ENCODE assay signal across 22 cellular contexts in the genomic region with DNA sequence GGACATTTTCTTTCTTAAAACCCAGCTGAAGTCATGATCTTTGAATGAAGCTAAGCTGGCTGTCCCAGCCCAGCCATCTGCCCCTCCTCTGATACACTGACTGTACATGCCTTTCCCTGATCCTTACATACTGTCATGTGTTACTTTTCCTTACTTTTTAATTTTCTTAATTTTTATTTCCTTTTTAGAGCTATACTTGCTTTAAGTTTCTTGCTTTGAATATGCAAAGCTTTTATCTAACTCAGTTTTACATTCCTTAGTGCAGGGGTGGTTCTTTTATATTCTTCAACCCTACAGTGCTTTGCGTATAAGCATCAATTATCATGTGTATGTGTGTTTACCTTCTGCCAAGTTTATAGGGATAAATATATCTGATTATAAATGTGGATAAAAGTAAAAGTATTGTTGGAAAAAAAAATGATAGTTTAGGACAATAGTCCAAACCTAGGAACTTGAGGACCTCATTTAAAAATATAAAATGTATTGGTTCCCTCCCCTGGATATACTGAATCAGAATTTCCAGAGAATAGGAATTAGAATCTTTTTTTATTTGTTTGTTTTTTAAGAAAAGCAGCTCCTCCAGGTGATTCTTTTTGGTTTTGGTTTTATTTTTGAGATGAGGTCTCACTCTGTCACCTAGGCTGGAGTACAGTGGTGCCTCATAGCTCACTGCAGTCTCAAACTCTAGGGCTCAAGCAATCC. TPM values are rescaled to one million over a fixed set of nuclear protein-coding genes. Genes with fewer than 3 reads are reported as not detected.
DNase-seq lines count a peak whose midpoint lies in the region; ATAC-seq, FAIRE-seq and TF ChIP-seq lines count a peak whose summit lies in the region.
"Had no signal": no experiment of that assay in that cellular context is flagged by ENCODE, and none has a peak within 500 bp of the region (broad histone marks: within the 10 kb centered on the region; RNA-seq: fewer than 3 reads in every experiment).

No MANE protein-coding gene starts in this region.

- CTCF ChIA-PET in CD8-positive, alpha-beta T cell (lab: Charles Lee): no interaction called here
- CTCF ChIA-PET in K562 (lab: Yijun Ruan, JAX; ENCODE audit: low intra/inter-chr PET ratio) (no interaction called here), OCI-LY7 (lab: Charles Lee; ENCODE audit: unreplicated experiment) (no interaction called here)

- no peaks in the 10 kb centered on the region for H3K4me1 ChIP-seq in CD8-positive, alpha-beta T cell (ENCODE audit: insufficient read depth, low read length)
- H3K4me1 ChIP-seq in K562 (replicated peaks in 1 of 2; ENCODE audit: control insufficient read depth in 2 of 2, insufficient read depth in 2 of 2, low read length in 2 of 2): no peaks in the 10 kb centered on the region
- no peaks in the 10 kb centered on the region for H3K4me1 ChIP-seq in OCI-LY7 (ENCODE audit: insufficient read depth, low read length, poor library complexity, severe bottlenecking)
- H3K4me1 ChIP-seq: BE2C, Caco-2 had no signal

- peaks cover 77% of the 10 kb centered on the region for H3K36me3 Mint-ChIP-seq in activated T-cell treated with anti-CD3 and anti-CD28 coated beads, Interleukin-2, amount 50 U/mL, for 24 hours (ENCODE audit: low read depth)
- H3K36me3 Mint-ChIP-seq in activated T-cell treated with anti-CD3 and anti-CD28 coated beads, Interleukin-2, amount 50 U/mL, for 4 hours (ENCODE audit: insufficient read depth): peaks cover 47% of the 10 kb centered on the region
- H3K36me3 Mint-ChIP-seq in CD8-positive, alpha-beta T cell: peaks cover 68% of the 10 kb centered on the region

- H3K4me3 Mint-ChIP-seq in activated T-cell treated with anti-CD3 and anti-CD28 coated beads, Interleukin-2, amount 50 U/mL, for 24 hours: no peak overlapping the region
- no peak overlapping the region for H3K4me3 Mint-ChIP-seq in activated T-cell treated with anti-CD3 and anti-CD28 coated beads, Interleukin-2, amount 50 U/mL, for 4 hours
- no peak overlapping the region for H3K4me3 Mint-ChIP-seq in CD8-positive, alpha-beta T cell
- H3K4me3 Mint-ChIP-seq: CD4-positive, CD25-positive, alpha-beta regulatory T cell had no signal

- H3K9me2 ChIP-seq in OCI-LY7 (ENCODE audit: insufficient read depth, low read length): no peaks in the 10 kb centered on the region

- TF ChIP-seq EP300 in K562 (IDR thresholded peaks at IDR 0.05; ENCODE audit: low read length): no peak

- no peak for ATAC-seq in activated T-cell treated with anti-CD3 and anti-CD28 coated beads, Interleukin-2, amount 50 U/mL, for 4 hours
- ATAC-seq in CD8-positive, alpha-beta T cell: no peak
- ATAC-seq in K562: no peak; the same call in 2 of the 3 replicates

- no peaks in the 10 kb centered on the region for H3K9me3 ChIP-seq in CD8-positive, alpha-beta T cell (ENCODE audit: low read length)
- no peaks in the 10 kb centered on the region for H3K9me3 ChIP-seq in K562 (replicated peaks; ENCODE audit: control insufficient read depth, insufficient read depth, low read depth, low read length)
- no peaks in the 10 kb centered on the region for H3K9me3 ChIP-seq in OCI-LY7 (ENCODE audit: low read length)
- H3K9me3 ChIP-seq: BE2C, Caco-2, HAP-1 had no signal

- POLR2A ChIA-PET in CD8-positive, alpha-beta T cell (lab: Charles Lee): interaction anchor here (1.2 kb wide), 1 partner anchor 20 kb away, joined by 3 read pairs; no protein-coding TSS in a partner anchor
- POLR2A ChIA-PET in K562 (lab: Yijun Ruan, JAX) (no interaction called here), OCI-LY7 (lab: Charles Lee) (interaction anchor here (1.6 kb wide), 1 partner anchor 15 kb away, joined by 9 read pairs; no protein-coding TSS in a partner anchor)

- BruUV-seq in K562 (replicated peaks; lab: Mats Ljungman, UMichigan) (TSS peak; percentile 4), OCI-LY7 (replicated peaks; lab: Mats Ljungman, UMichigan) (no TSS peak)

- H3K4me2 ChIP-seq in K562 (ENCODE audit: insufficient read depth, low read length) (no peak overlapping the region), OCI-LY7 (ENCODE audit: low read length) (no peak overlapping the region)

- H4K20me1 ChIP-seq in K562 (replicated peaks; ENCODE audit: control insufficient read depth, insufficient read depth, low read length) (no peaks in the 10 kb centered on the region), OCI-LY7 (ENCODE audit: insufficient read depth, low read length) (no peaks in the 10 kb centered on the region)

- H3K36me3 ChIP-seq in CD8-positive, alpha-beta T cell (ENCODE audit: insufficient read depth, low read length): peaks cover 37% of the 10 kb centered on the region
- H3K36me3 ChIP-seq in K562 (ENCODE audit: control insufficient read depth, insufficient read depth, low read length) (peaks cover 76% of the 10 kb centered on the region), OCI-LY7 (ENCODE audit: insufficient read depth, low read length) (peaks cover 77% of the 10 kb centered on the region)

- H3K4me1 Mint-ChIP-seq in activated T-cell treated with anti-CD3 and anti-CD28 coated beads, Interleukin-2, amount 50 U/mL, for 24 hours (ENCODE audit: low read depth): peaks cover 3% of the 10 kb centered on the region
- H3K4me1 Mint-ChIP-seq in activated T-cell treated with anti-CD3 and anti-CD28 coated beads, Interleukin-2, amount 50 U/mL, for 4 hours (ENCODE audit: low read depth): no peaks in the 10 kb centered on the region
- H3K4me1 Mint-ChIP-seq in CD8-positive, alpha-beta T cell (ENCODE audit: low read depth): peaks cover 6% of the 10 kb centered on the region

- no peak for TF ChIP-seq CTCF in CD8-positive, alpha-beta T cell (IDR thresholded peaks at IDR 0.05)
- no peak for TF ChIP-seq CTCF in K562 (IDR thresholded peaks at IDR 0.05 in 2 of 3, conservative IDR thresholded peaks at IDR 0.05 in 1 of 3; ENCODE audit: insufficient read depth in 2 of 3, low read depth in 1 of 3, low read length in 3 of 3)
- TF ChIP-seq CTCF in OCI-LY7 (conservative IDR thresholded peaks at IDR 0.05; ENCODE audit: low read length): no peak

- H2AFZ ChIP-seq in K562 (ENCODE audit: low read depth, low read length) (no peak overlapping the region), OCI-LY7 (ENCODE audit: low read length) (no peak overlapping the region)
- H2AFZ ChIP-seq: GM23248 had no signal

- no peak overlapping the region for H3K9ac ChIP-seq in K562 (ENCODE audit: insufficient read depth in 1 of 2, low read depth in 2 of 2, low read length in 2 of 2)
- H3K9ac ChIP-seq: GM23248 had no signal

- TF ChIP-seq POLR2A in K562 (conservative IDR thresholded peaks at IDR 0.05): no peak

- FAIRE-seq in K562 (lab: Jason Lieb, UNC): no peak
- FAIRE-seq: A204.1, GM12892, GM18507 had no signal

- H3K27ac Mint-ChIP-seq in activated T-cell treated with anti-CD3 and anti-CD28 coated beads, Interleukin-2, amount 50 U/mL, for 24 hours: peak overlapping the region; percentile 60
- H3K27ac Mint-ChIP-seq in CD8-positive, alpha-beta T cell: peak overlapping the region; percentile 3
- H3K27ac Mint-ChIP-seq: CD4-positive, CD25-positive, alpha-beta regulatory T cell had no signal

- intact Hi-C loops in CD8-positive, alpha-beta T cell (cut with DNase I, micrococcal nuclease): no loop called here
- intact Hi-C loops in K562 (cut with micrococcal nuclease) (no loop called here), OCI-LY7 (cut with micrococcal nuclease; ENCODE audit: unreplicated experiment) (no loop called here)

- no peak overlapping the region for H3K27ac ChIP-seq in CD8-positive, alpha-beta T cell (ENCODE audit: low read depth, low read length)
- no peak overlapping the region for H3K27ac ChIP-seq in K562 (ENCODE audit: extremely low read depth, low read depth, low read length)
- no peak overlapping the region for H3K27ac ChIP-seq in OCI-LY7 (ENCODE audit: low read depth, low read length, poor library complexity, severe bottlenecking)
- H3K27ac ChIP-seq: GM23248 had no signal

- in situ Hi-C loops in K562 (cut with MboI): no loop called here

- H3K79me2 ChIP-seq in K562 (ENCODE audit: control insufficient read depth, insufficient read depth, low read length) (no peaks in the 10 kb centered on the region; the same call in 2 of the 3 replicates), OCI-LY7 (ENCODE audit: insufficient read depth, low read depth, low read length) (no peaks in the 10 kb centered on the region)

- 100% methylated on average over 1 of the region's 1 CpG for WGBS in K562 (ENCODE audit: insufficient coverage, low coverage, missing lambda C conversion rate)

- H3K9me1 ChIP-seq in K562 (ENCODE audit: control insufficient read depth, insufficient read depth, low read length): no peaks in the 10 kb centered on the region

- no peak overlapping the region for H3K4me3 ChIP-seq in CD8-positive, alpha-beta T cell (ENCODE audit: low read depth, low read length)
- H3K4me3 ChIP-seq in K562 (no peak overlapping the region), OCI-LY7 (ENCODE audit: low read depth, low read length, poor library complexity, severe bottlenecking) (no peak overlapping the region)
- H3K4me3 ChIP-seq: GM23248, HAP-1 had no signal

- H3K27me3 Mint-ChIP-seq in activated T-cell treated with anti-CD3 and anti-CD28 coated beads, Interleukin-2, amount 50 U/mL, for 24 hours: no peaks in the 10 kb centered on the region
- no peaks in the 10 kb centered on the region for H3K27me3 Mint-ChIP-seq in activated T-cell treated with anti-CD3 and anti-CD28 coated beads, Interleukin-2, amount 50 U/mL, for 4 hours (ENCODE audit: low read depth)
- H3K27me3 Mint-ChIP-seq in CD8-positive, alpha-beta T cell (ENCODE audit: low read depth): no peaks in the 10 kb centered on the region
- H3K27me3 Mint-ChIP-seq: CD4-positive, CD25-positive, alpha-beta regulatory T cell had no signal

- no peak for DNase-seq in activated T-cell treated with anti-CD3 and anti-CD28 coated beads, Interleukin-2, amount 50 U/mL, for 24 hours
- no peak for DNase-seq in activated T-cell treated with anti-CD3 and anti-CD28 coated beads, Interleukin-2, amount 50 U/mL, for 4 hours
- no peak for DNase-seq in CD8-positive, alpha-beta T cell
- DNase-seq in D341Med (ENCODE audit: low spot score) (peak; percentile 30), K562 (ENCODE audit: extremely low read depth in 1 of 4, low spot score in 3 of 4) (no peak), NCI-H1105 (lab: John Stamatoyannopoulos, UW) (no peak), OCI-LY7 (ENCODE audit: low spot score) (no peak)
- DNase-seq in stimulated activated CD8-positive, alpha-beta memory T cell treated with anti-CD3 and anti-CD28 coated beads, Interleukin-4, amount 100 ng/mL, for 48 hours: no peak
- DNase-seq: ACHN; BE2C; C1 segment of cervical spinal cord; Caco-2; CD4-positive, CD25-positive, alpha-beta regulatory T cell; DMS153; DMS79; GDM1; GM23248; IMR-90 had no signal

- no peaks in the 10 kb centered on the region for H3K9me3 Mint-ChIP-seq in activated T-cell treated with anti-CD3 and anti-CD28 coated beads, Interleukin-2, amount 50 U/mL, for 24 hours
- no peaks in the 10 kb centered on the region for H3K9me3 Mint-ChIP-seq in activated T-cell treated with anti-CD3 and anti-CD28 coated beads, Interleukin-2, amount 50 U/mL, for 4 hours
- no peaks in the 10 kb centered on the region for H3K9me3 Mint-ChIP-seq in CD8-positive, alpha-beta T cell
- H3K9me3 Mint-ChIP-seq: CD4-positive, CD25-positive, alpha-beta regulatory T cell had no signal

- H3K27me3 ChIP-seq in CD8-positive, alpha-beta T cell (ENCODE audit: insufficient read depth, low read length): no peaks in the 10 kb centered on the region
- no peaks in the 10 kb centered on the region for H3K27me3 ChIP-seq in K562 (ENCODE audit: control insufficient read depth in 2 of 2, insufficient read depth in 2 of 2, low read length in 2 of 2)
- H3K27me3 ChIP-seq: BE2C had no signal

- TF ChIP-seq RAD21 in K562 (CRISPR knock-in tag; conservative IDR thresholded peaks at IDR 0.05 in 1 of 2, IDR thresholded peaks at IDR 0.05 in 1 of 2): no peak

RNA-seq across cellular contexts. Expression of a gene that starts 17.8 kb away (rescaled TPM):
- 100 to 1,000 TPM; 121 to 174 (median 128) TPM for total RNA-seq in activated T-cell treated with anti-CD3 and anti-CD28 coated beads, Interleukin-2, amount 50 U/mL, for 4 hours
- 10 to 100 TPM; 49.7 to 58.0 TPM for total RNA-seq in CD8-positive, alpha-beta T cell
- 46.4 and 156 TPM in 2 replicates for total RNA-seq in K562 (2011; cell fraction: chromatin; rRNA removed; ENCODE audit: low replicate concordance)
- 25.7 and 32.1 TPM in 2 replicates for total RNA-seq in K562 (2011; cell fraction: nucleolus; rRNA removed)
- total RNA-seq in K562 (2011; cell fraction: nucleoplasm; rRNA removed): 53.1 and 62.4 TPM in 2 replicates
- total RNA-seq in K562 (2014; rRNA removed): 116 and 118 TPM in 2 replicates
- total RNA-seq in K562 (2014; rRNA removed; fragmentation: Illumina TruSeq; extraction: Trizol): 277 and 293 TPM in 2 replicates
- 212 and 232 TPM in 2 replicates for total RNA-seq in K562 (2015; rRNA removed; fragmentation: Illumina TruSeq; extraction: Trizol)
- 190 and 203 TPM in 2 replicates for total RNA-seq in K562 (2021)
- polyA plus RNA-seq in K562 (2011; rRNA removed): 143 and 249 TPM in 2 replicates
- 32.5 and 67.6 TPM in 2 replicates for polyA plus RNA-seq in K562 (2011; cell fraction: cytosol; rRNA removed)
- polyA plus RNA-seq in K562 (2011; cell fraction: nucleus; rRNA removed): 41.8 and 80.5 TPM in 2 replicates
- 113 and 183 TPM in 2 replicates for polyA plus RNA-seq in K562 (2012)
- polyA plus RNA-seq in K562 (2014; fragmentation: Illumina TruSeq; extraction: Trizol): 217 and 239 TPM in 2 replicates
- polyA plus RNA-seq in K562 (2014; fragmentation: Nextera tagmentation; extraction: Ambion mirVana): 100 to 1,000 TPM; 172 to 265 TPM
- 176 and 184 TPM in 2 replicates for polyA plus RNA-seq in K562 (2014; rRNA removed)
- 229 and 258 TPM in 2 replicates for polyA minus RNA-seq in K562 (2011; rRNA and poly(A)+ RNA removed)
- 54.7 and 90.4 TPM in 2 replicates for polyA minus RNA-seq in K562 (2011; cell fraction: cytosol; rRNA and poly(A)+ RNA removed)
- polyA minus RNA-seq in K562 (2011; cell fraction: nucleus; rRNA and poly(A)+ RNA removed): 44.2 and 74.3 TPM in 2 replicates
- total RNA-seq in OCI-LY7 (2014; rRNA removed; shearing (Covaris generic)): 40.5 and 42.7 TPM in 2 replicates
- 85.9 and 91.8 TPM in 2 replicates for total RNA-seq in OCI-LY7 (2022)

RNA-seq across cellular contexts. Expression of a gene that starts 48.4 kb away (rescaled TPM):
- total RNA-seq in activated T-cell treated with anti-CD3 and anti-CD28 coated beads, Interleukin-2, amount 50 U/mL, for 4 hours: 10 to 100 TPM; 28.5 to 30.4 (median 29.7) TPM
- 10 to 100 TPM; 16.9 to 17.6 TPM for total RNA-seq in CD8-positive, alpha-beta T cell
- total RNA-seq in K562 (2011; cell fraction: chromatin; rRNA removed; ENCODE audit: low replicate concordance): 91.7 and 241 TPM in 2 replicates
- 43.5 and 55.7 TPM in 2 replicates for total RNA-seq in K562 (2011; cell fraction: nucleolus; rRNA removed)
- total RNA-seq in K562 (2011; cell fraction: nucleoplasm; rRNA removed): 65.8 and 79.2 TPM in 2 replicates
- total RNA-seq in K562 (2014; rRNA removed) (69.9 and 79.6 TPM in 2 replicates), K562 (2014; rRNA removed; fragmentation: Illumina TruSeq; extraction: Trizol) (90.3 and 91.4 TPM in 2 replicates), K562 (2015; rRNA removed; fragmentation: Illumina TruSeq; extraction: Trizol) (90.1 and 94.4 TPM in 2 replicates), K562 (2021) (91.2 and 95.8 TPM in 2 replicates), OCI-LY7 (2022) (23.5 and 24.4 TPM in 2 replicates)
- polyA plus RNA-seq in K562 (2011; rRNA removed) (55.3 and 56.7 TPM in 2 replicates), K562 (2014; fragmentation: Illumina TruSeq; extraction: Trizol) (63.7 and 70.8 TPM in 2 replicates), K562 (2014; fragmentation: Nextera tagmentation; extraction: Ambion mirVana) (10 to 100 TPM; 15.3 to 33.5 TPM), K562 (2014; rRNA removed) (43.1 and 49.5 TPM in 2 replicates)
- 40.2 and 57.1 TPM in 2 replicates for polyA plus RNA-seq in K562 (2011; cell fraction: cytosol; rRNA removed)
- polyA plus RNA-seq in K562 (2011; cell fraction: nucleus; rRNA removed): 61.7 and 63.2 TPM in 2 replicates
- polyA plus RNA-seq in K562 (2012): 55.4 and 126 TPM in 2 replicates
- polyA minus RNA-seq in K562 (2011; rRNA and poly(A)+ RNA removed): 182 and 229 TPM in 2 replicates
- polyA minus RNA-seq in K562 (2011; cell fraction: cytosol; rRNA and poly(A)+ RNA removed): 75.2 and 76.4 TPM in 2 replicates
- 67.5 and 123 TPM in 2 replicates for polyA minus RNA-seq in K562 (2011; cell fraction: nucleus; rRNA and poly(A)+ RNA removed)
- total RNA-seq in OCI-LY7 (2014; rRNA removed; shearing (Covaris generic)): 23.2 and 28.8 TPM in 2 replicates
